ENCODE assay signal across 10 cellular contexts in the genomic region with DNA sequence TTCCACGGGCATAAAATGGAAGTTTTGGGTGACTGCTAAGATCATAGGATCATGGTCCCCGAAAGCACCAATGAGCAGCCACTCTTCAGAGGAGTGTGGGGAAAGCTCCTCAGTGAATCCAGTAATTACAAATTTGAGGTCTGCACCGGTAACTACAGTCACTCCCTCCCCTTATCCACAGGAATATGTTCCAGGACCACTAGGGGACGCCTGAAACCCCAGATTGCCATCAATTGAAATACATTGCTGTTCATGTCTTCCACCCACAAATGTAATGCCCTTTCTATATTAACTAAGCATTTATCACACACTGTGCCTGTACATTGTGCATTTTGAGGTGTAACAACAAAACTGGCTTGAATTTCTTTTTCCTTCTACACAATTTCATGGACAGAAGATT.
A peak's percentile ranks its signal among the peaks of the same experiment; 100 is the strongest.
DNase-seq lines count a peak whose midpoint lies in the region; ATAC-seq, FAIRE-seq and TF ChIP-seq lines count a peak whose summit lies in the region.
"Had no signal": no experiment of that assay in that cellular context is flagged by ENCODE, and none has a peak within 500 bp of the region (broad histone marks: within the 10 kb centered on the region; RNA-seq: fewer than 3 reads in every experiment).

No MANE protein-coding gene starts in this region.

- POLR2A ChIA-PET in A549 (lab: Yijun Ruan, JAX): no interaction called here

- H3K9me3 ChIP-seq in A549 (no peaks in the 10 kb centered on the region), spleen (peaks cover 0 to under 1% (median 0%) of the 10 kb centered on the region in 8 donors)

- WGBS in A549 (ENCODE audit: missing lambda C conversion rate): 4% methylated on average over 4 of the region's 4 CpGs
- 41 to 44% (median 42%) methylated on average over 4 of the region's 4 CpGs for whole genome bisulfite sequencing in spleen, 5 donors

- peak; percentile 69 to 89; a peak in 5 of 6 replicates for ATAC-seq in A549
- no peak for ATAC-seq in HG03196 (IDR thresholded peaks at IDR 0.05; ENCODE audit: unreplicated experiment)
- ATAC-seq: effector memory CD8-positive, alpha-beta T cell had no signal

- peak; percentile 38 to 62; a peak in 3 of 5 replicates for TF ChIP-seq RAD21 in A549 (conservative IDR thresholded peaks at IDR 0.05 in 1 of 2, IDR thresholded peaks at IDR 0.05 in 1 of 2)

- DNase-seq in A549 (ENCODE audit: low read depth in 1 of 2, low spot score in 1 of 2) (peak; percentile 17 to 41), NCI-H345 treated with DMSO at 0.1 percent for 48 hours (lab: John Stamatoyannopoulos, UW; ENCODE audit: unreplicated experiment) (peak; percentile 1), astrocyte of the spinal cord (ENCODE audit: low read depth, low spot score) (no peak), spleen (no peak), DMS79 (lab: John Stamatoyannopoulos, UW) (no peak), inferior parietal cortex (ENCODE audit: extremely low spot score) (no peak)
- DNase-seq: effector memory CD8-positive, alpha-beta T cell had no signal

- H3K4me2 ChIP-seq in A549: no peak overlapping the region

- TF ChIP-seq CTCF in A549 (IDR thresholded peaks at IDR 0.05) (peak; percentile 34; the same call in 2 of the 3 replicates), GM12874 (IDR thresholded peaks at IDR 0.05; ENCODE audit: insufficient read depth, low read depth, low read length) (peak; percentile 44), astrocyte of the spinal cord (IDR thresholded peaks at IDR 0.05; ENCODE audit: low read depth, low read length) (peak; percentile 16), spleen (IDR thresholded peaks at IDR 0.05 in 8 of 11, conservative IDR thresholded peaks at IDR 0.05 in 3 of 11) (no peak)

- TF ChIP-seq EP300 in A549 (IDR thresholded peaks at IDR 0.05): no peak

- FAIRE-seq in A549 (lab: Jason Lieb, UNC): peak; percentile 13
- FAIRE-seq: G401.6 had no signal

- CTCF ChIA-PET in A549 (lab: Yijun Ruan, JAX): interaction anchor here (1.1 to 2.6 kb wide), 4 partner anchors 10 to 424 kb away, joined by 5 to 9 read pairs (median 7); no protein-coding TSS in a partner anchor

- intact Hi-C loops in spleen (cut with DNase I; ENCODE audit: low total_unique reads): no loop called here

- in situ Hi-C loops in astrocyte of the spinal cord (cut with HindIII; ENCODE audit: low sequenced_read_pairs): no loop called here

- peaks cover 0 to 9% (median 0%) of the 10 kb centered on the region in 7 donors for H3K27me3 ChIP-seq in spleen (replicated peaks in 1 of 7)

- no peaks in the 10 kb centered on the region for H3K4me1 ChIP-seq in A549
- no peaks in the 10 kb centered on the region for H3K4me1 ChIP-seq in spleen

- no peaks in the 10 kb centered on the region for H3K36me3 ChIP-seq in spleen

- no peak for TF ChIP-seq POLR2A in A549 (IDR thresholded peaks at IDR 0.05; ENCODE audit: low read length)
- TF ChIP-seq POLR2A in spleen (IDR thresholded peaks at IDR 0.05): no peak

- H3K27ac ChIP-seq in A549 (no peak overlapping the region), spleen (no peak overlapping the region)

- H3K4me3 ChIP-seq in A549 (no peak overlapping the region), astrocyte of the spinal cord (ENCODE audit: low read depth, low read length) (no peak overlapping the region), spleen (no peak overlapping the region)

TF ChIP-seq in A549, 52 proteins besides CTCF, POLR2A, EP300 and RAD21:
- TF ChIP-seq HOXB5 (CRISPR knock-in tag; IDR thresholded peaks at IDR 0.05) (no peak), SMC3 (IDR thresholded peaks at IDR 0.05) (peak; percentile 25; the same call in 1 of the 3 replicates)

Comparison
In these comparisons a context has a peak if more than half of its experiments do, and no peak if none do; other contexts are left out.
1. DNase-seq: peak in A549 (2 of 2) and NCI-H345 treated with DMSO at 0.1 percent for 48 hours (single experiment); none in astrocyte of the spinal cord (single experiment), spleen (single experiment), DMS79 (single experiment) and inferior parietal cortex (single experiment).
2. CTCF ChIP-seq: peak in A549 (single experiment), GM12874 (single experiment) and astrocyte of the spinal cord (single experiment); none in spleen (0 of 11).